In genomic region chr7:94980418-94981142, GRCh38 we compare ENCODE assay signal across 1 cellular context.
TF ChIP-seq lines count a peak whose summit lies in the region.

No MANE protein-coding gene starts in this region.

TF ChIP-seq in HepG2, 621 proteins besides CTCF, POLR2A, EP300 and RAD21 (continued from another document and continues in another):
- TF ChIP-seq HNF1A (IDR thresholded peaks at IDR 0.05; ENCODE audit: low read depth) (no peak), HNF1A (CRISPR knock-in tag; IDR thresholded peaks at IDR 0.05; ENCODE audit: borderline replicate concordance) (peak; percentile 67; the same call in 1 of the 2 replicates), ZNF556 (CRISPR knock-in tag; IDR thresholded peaks at IDR 0.05; ENCODE audit: borderline replicate concordance) (no peak), RARA (CRISPR knock-in tag; IDR thresholded peaks at IDR 0.05) (peak; percentile 74), CREB1 (IDR thresholded peaks at IDR 0.05) (no peak), CREB1 (CRISPR knock-in tag; IDR thresholded peaks at IDR 0.05) (peak; percentile 59), SOX13 (IDR thresholded peaks at IDR 0.05) (0 out of 2 replicates have a peak, but pooled peaks have one; percentile 34), SOX13 (CRISPR knock-in tag; conservative IDR thresholded peaks at IDR 0.05 in 1 of 2, IDR thresholded peaks at IDR 0.05 in 1 of 2) (peak in 1 of 2 experiments; percentile 93; a peak in 2 of 4 replicates), FOXJ3 (CRISPR knock-in tag; IDR thresholded peaks at IDR 0.05; ENCODE audit: borderline replicate concordance) (peak; percentile 60; the same call in 1 of the 2 replicates), ZNF44 (CRISPR knock-in tag; IDR thresholded peaks at IDR 0.05) (no peak), KMT2B (CRISPR knock-in tag; IDR thresholded peaks at IDR 0.05) (peak; percentile 64; the same call in 1 of the 2 replicates), SALL1 (CRISPR knock-in tag; IDR thresholded peaks at IDR 0.05) (peak; percentile 65), MIER3 (CRISPR knock-in tag; IDR thresholded peaks at IDR 0.05; ENCODE audit: borderline replicate concordance) (peak; percentile 57; the same call in 1 of the 2 replicates), FOXK2 (IDR thresholded peaks at IDR 0.05) (no peak), NONO (IDR thresholded peaks at IDR 0.05) (no peak), NONO (CRISPR knock-in tag; conservative IDR thresholded peaks at IDR 0.05) (no peak), REST (IDR thresholded peaks at IDR 0.05; ENCODE audit: borderline replicate concordance in 1 of 2, low read depth in 1 of 2, low read length in 2 of 2) (no peak), TRAFD1 (CRISPR knock-in tag; IDR thresholded peaks at IDR 0.05; ENCODE audit: borderline replicate concordance) (no peak), HNRNPH1 (optimal IDR thresholded peaks at IDR 0.05; ENCODE audit: low read depth, low read length) (no peak), KLF16 (CRISPR knock-in tag; IDR thresholded peaks at IDR 0.05) (peak in 1 of 2 experiments; percentile 54; a peak in 1 of 4 replicates), THRA (CRISPR knock-in tag; IDR thresholded peaks at IDR 0.05; ENCODE audit: borderline replicate concordance) (0 out of 2 replicates have a peak, but pooled peaks have one; percentile 12), TMF1 (CRISPR knock-in tag; IDR thresholded peaks at IDR 0.05; ENCODE audit: low read depth) (no peak), ETV6 (CRISPR knock-in tag; conservative IDR thresholded peaks at IDR 0.05) (no peak), ZBTB38 (CRISPR knock-in tag; IDR thresholded peaks at IDR 0.05) (no peak), HMGXB4 (CRISPR knock-in tag; IDR thresholded peaks at IDR 0.05; ENCODE audit: borderline replicate concordance in 1 of 2, low read depth in 1 of 2) (no peak), ZNF460 (CRISPR knock-in tag; IDR thresholded peaks at IDR 0.05; ENCODE audit: borderline replicate concordance) (peak; percentile 36; the same call in 1 of the 2 replicates), SOX6 (IDR thresholded peaks at IDR 0.05) (no peak), SOX6 (CRISPR knock-in tag; IDR thresholded peaks at IDR 0.05) (peak; percentile 87), ZC3H13 (CRISPR knock-in tag; IDR thresholded peaks at IDR 0.05) (no peak), TBL1XR1 (IDR thresholded peaks at IDR 0.05; ENCODE audit: borderline replicate concordance, low read length, partially characterized antibody) (peak; percentile 56), SRSF1 (optimal IDR thresholded peaks at IDR 0.05; ENCODE audit: low read depth, low read length) (no peak), KLF9 (CRISPR knock-in tag; IDR thresholded peaks at IDR 0.05; ENCODE audit: low read depth) (0 out of 2 replicates have a peak, but pooled peaks have one; percentile 41), DDIT3 (CRISPR knock-in tag; IDR thresholded peaks at IDR 0.05) (no peak), NCOA2 (CRISPR knock-in tag; IDR thresholded peaks at IDR 0.05) (peak; percentile 91), ZSCAN12 (CRISPR knock-in tag; IDR thresholded peaks at IDR 0.05) (no peak)
- TF ChIP-seq, protein P1, sequence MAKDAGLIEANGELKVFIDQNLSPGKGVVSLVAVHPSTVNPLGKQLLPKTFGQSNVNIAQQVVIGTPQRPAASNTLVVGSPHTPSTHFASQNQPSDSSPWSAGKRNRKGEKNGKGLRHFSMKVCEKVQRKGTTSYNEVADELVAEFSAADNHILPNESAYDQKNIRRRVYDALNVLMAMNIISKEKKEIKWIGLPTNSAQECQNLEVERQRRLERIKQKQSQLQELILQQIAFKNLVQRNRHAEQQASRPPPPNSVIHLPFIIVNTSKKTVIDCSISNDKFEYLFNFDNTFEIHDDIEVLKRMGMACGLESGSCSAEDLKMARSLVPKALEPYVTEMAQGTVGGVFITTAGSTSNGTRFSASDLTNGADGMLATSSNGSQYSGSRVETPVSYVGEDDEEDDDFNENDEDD (CRISPR knock-in tag; IDR thresholded peaks at IDR 0.05; ENCODE audit: borderline replicate concordance): no peak
- TF ChIP-seq, protein P2, sequence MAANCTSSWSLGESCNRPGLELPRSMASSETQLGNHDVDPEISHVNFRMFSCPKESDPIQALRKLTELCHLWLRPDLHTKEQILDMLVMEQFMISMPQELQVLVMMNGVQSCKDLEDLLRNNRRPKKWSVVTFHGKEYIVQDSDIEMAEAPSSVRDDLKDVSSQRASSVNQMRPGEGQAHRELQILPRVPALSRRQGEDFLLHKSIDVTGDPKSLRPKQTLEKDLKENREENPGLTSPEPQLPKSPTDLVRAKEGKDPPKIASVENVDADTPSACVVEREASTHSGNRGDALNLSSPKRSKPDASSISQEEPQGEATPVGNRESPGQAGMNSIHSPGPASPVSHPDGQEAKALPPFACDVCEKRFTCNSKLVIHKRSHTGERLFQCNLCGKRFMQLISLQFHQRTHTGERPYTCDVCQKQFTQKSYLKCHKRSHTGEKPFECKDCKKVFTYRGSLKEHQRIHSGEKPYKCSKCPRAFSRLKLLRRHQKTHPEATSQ (CRISPR knock-in tag; IDR thresholded peaks at IDR 0.05; ENCODE audit: borderline replicate concordance): no peak
- TF ChIP-seq, protein P3, sequence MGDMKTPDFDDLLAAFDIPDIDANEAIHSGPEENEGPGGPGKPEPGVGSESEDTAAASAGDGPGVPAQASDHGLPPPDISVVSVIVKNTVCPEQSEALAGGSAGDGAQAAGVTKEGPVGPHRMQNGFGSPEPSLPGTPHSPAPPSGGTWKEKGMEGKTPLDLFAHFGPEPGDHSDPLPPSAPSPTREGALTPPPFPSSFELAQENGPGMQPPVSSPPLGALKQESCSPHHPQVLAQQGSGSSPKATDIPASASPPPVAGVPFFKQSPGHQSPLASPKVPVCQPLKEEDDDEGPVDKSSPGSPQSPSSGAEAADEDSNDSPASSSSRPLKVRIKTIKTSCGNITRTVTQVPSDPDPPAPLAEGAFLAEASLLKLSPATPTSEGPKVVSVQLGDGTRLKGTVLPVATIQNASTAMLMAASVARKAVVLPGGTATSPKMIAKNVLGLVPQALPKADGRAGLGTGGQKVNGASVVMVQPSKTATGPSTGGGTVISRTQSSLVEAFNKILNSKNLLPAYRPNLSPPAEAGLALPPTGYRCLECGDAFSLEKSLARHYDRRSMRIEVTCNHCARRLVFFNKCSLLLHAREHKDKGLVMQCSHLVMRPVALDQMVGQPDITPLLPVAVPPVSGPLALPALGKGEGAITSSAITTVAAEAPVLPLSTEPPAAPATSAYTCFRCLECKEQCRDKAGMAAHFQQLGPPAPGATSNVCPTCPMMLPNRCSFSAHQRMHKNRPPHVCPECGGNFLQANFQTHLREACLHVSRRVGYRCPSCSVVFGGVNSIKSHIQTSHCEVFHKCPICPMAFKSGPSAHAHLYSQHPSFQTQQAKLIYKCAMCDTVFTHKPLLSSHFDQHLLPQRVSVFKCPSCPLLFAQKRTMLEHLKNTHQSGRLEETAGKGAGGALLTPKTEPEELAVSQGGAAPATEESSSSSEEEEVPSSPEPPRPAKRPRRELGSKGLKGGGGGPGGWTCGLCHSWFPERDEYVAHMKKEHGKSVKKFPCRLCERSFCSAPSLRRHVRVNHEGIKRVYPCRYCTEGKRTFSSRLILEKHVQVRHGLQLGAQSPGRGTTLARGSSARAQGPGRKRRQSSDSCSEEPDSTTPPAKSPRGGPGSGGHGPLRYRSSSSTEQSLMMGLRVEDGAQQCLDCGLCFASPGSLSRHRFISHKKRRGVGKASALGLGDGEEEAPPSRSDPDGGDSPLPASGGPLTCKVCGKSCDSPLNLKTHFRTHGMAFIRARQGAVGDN (CRISPR knock-in tag; IDR thresholded peaks at IDR 0.05): no peak
- TF ChIP-seq, protein P4, sequence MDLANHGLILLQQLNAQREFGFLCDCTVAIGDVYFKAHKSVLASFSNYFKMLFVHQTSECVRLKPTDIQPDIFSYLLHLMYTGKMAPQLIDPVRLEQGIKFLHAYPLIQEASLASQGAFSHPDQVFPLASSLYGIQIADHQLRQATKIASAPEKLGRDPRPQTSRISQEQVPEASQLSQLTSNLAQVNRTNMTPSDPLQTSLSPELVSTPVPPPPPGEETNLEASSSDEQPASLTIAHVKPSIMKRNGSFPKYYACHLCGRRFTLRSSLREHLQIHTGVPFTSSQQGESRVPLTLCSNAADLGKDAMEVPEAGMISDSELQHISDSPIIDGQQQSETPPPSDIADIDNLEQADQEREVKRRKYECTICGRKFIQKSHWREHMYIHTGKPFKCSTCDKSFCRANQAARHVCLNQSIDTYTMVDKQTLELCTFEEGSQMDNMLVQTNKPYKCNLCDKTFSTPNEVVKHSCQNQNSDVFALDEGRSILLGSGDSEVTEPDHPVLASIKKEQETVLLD (CRISPR knock-in tag; IDR thresholded peaks at IDR 0.05; ENCODE audit: low read depth): no peak
